13 cellular contexts compared by ENCODE assay signal in genomic region chr6:3617681-3618299, GRCh38.
"Had no signal": no experiment of that assay in that cellular context is flagged by ENCODE, and none has a peak within 500 bp of the region (broad histone marks: within the 10 kb centered on the region; RNA-seq: fewer than 3 reads in every experiment).

No MANE protein-coding gene starts in this region.

- H3K4me1 Mint-ChIP-seq: activated naive CD4-positive, alpha-beta T cell treated with anti-CD3 and anti-CD28 coated beads, Interleukin-2, amount 50 U/mL, for 24 hours had no signal

- H3K4me3 Mint-ChIP-seq: activated naive CD4-positive, alpha-beta T cell treated with anti-CD3 and anti-CD28 coated beads, Interleukin-2, amount 50 U/mL, for 24 hours; naive thymus-derived CD8-positive, alpha-beta T cell had no signal

- H3K9me3 Mint-ChIP-seq: activated naive CD4-positive, alpha-beta T cell treated with anti-CD3 and anti-CD28 coated beads, Interleukin-2, amount 50 U/mL, for 24 hours; naive thymus-derived CD8-positive, alpha-beta T cell had no signal

- H3K36me3 Mint-ChIP-seq: activated naive CD4-positive, alpha-beta T cell treated with anti-CD3 and anti-CD28 coated beads, Interleukin-2, amount 50 U/mL, for 24 hours; naive thymus-derived CD8-positive, alpha-beta T cell had no signal

- H3K27ac Mint-ChIP-seq: activated naive CD4-positive, alpha-beta T cell treated with anti-CD3 and anti-CD28 coated beads, Interleukin-2, amount 50 U/mL, for 24 hours; naive thymus-derived CD8-positive, alpha-beta T cell had no signal

- ATAC-seq: activated CD4-positive, CD25-positive, alpha-beta regulatory T cell treated with anti-CD3 and anti-CD28 coated beads, Interleukin-2, amount 50 U/mL, for 24 hours; left lung; mucosa of descending colon; naive thymus-derived CD8-positive, alpha-beta T cell had no signal

- DNase-seq: activated effector memory CD4-positive, alpha-beta T cell treated with anti-CD3 and anti-CD28 coated beads, Interleukin-2, amount 50 U/mL, for 16 hours; activated T-cell treated with anti-CD3 and anti-CD28 coated beads, Interleukin-2, amount 50 U/mL, for 48 hours; left lung; mucosa of descending colon; naive thymus-derived CD8-positive, alpha-beta T cell; small intestine; stomach; T-helper 1 cell; T1000; testis had no signal

- H3K27ac ChIP-seq: adrenal gland, left lung, stomach, testis had no signal
